In genomic region chrX:54979432-54979831, GRCh38 we compare ENCODE assay signal across 1 cellular context.
TF ChIP-seq lines count a peak whose summit lies in the region.

No MANE protein-coding gene starts in this region.

TF ChIP-seq in HepG2, 621 proteins besides CTCF, POLR2A, EP300 and RAD21:
- TF ChIP-seq CENPT (CRISPR knock-in tag; IDR thresholded peaks at IDR 0.05; ENCODE audit: low read depth) (no peak), RFX5 (IDR thresholded peaks at IDR 0.05; ENCODE audit: low read depth, low read length) (no peak), TRAFD1 (CRISPR knock-in tag; IDR thresholded peaks at IDR 0.05; ENCODE audit: borderline replicate concordance) (no peak), ZFP36 (IDR thresholded peaks at IDR 0.05; ENCODE audit: borderline replicate concordance, low read depth, low read length, partially characterized antibody) (no peak)
